Comparison of ENCODE assay signal across 8 cellular contexts in genomic region chr12:7638764-7639570, GRCh38. TPM values are rescaled to one million over a fixed set of nuclear protein-coding genes. Genes with fewer than 3 reads are reported as not detected.
DNase-seq lines count a peak whose midpoint lies in the region; ATAC-seq, FAIRE-seq and TF ChIP-seq lines count a peak whose summit lies in the region.

No MANE protein-coding gene starts in this region.

- H3K27me3 ChIP-seq in dorsolateral prefrontal cortex = peaks cover 0 to 9% (median 0%) of the 10 kb centered on the region in 45 donors

- no peak for TF ChIP-seq POLR2A in lower leg skin (IDR thresholded peaks at IDR 0.05)

- WGBS in lower leg skin, 2 donors = 31 to 36% methylated on average over 18 of the region's 18 CpGs

- peak; percentile 41 for DNase-seq in 8988T
- peak; percentile 40 for DNase-seq in GM18507 (ENCODE audit: extremely low spot score, insufficient read length, low read depth)
- peak; percentile 52 for DNase-seq in NCI-H524 treated with DMSO at 0.1 percent for 48 hours (lab: John Stamatoyannopoulos, UW)
- peak; percentile 70 for DNase-seq in activated CD4-positive, alpha-beta T cell treated with anti-CD3 and anti-CD28 coated beads, Interleukin-2, amount 50 U/mL, for 1 hour
- DNase-seq in dorsolateral prefrontal cortex = peak; percentile 36 to 83 (median 72)
- DNase-seq in lower leg skin (ENCODE audit: low spot score in 2 of 2) = peak; percentile 83 to 89
- peak; percentile 33 to 65 (median 59) for DNase-seq in stimulated activated CD4-positive, alpha-beta T cell treated with anti-CD3 and anti-CD28 coated beads, TNF-alpha, amount 100 ng/mL, for 1 hour (ENCODE audit: low read depth in 3 of 3, low spot score in 1 of 3)

- ATAC-seq in HG03432 (IDR thresholded peaks at IDR 0.05; ENCODE audit: unreplicated experiment) = peak; percentile 69

- intact Hi-C loops in dorsolateral prefrontal cortex (cut with DNase I) (loop anchor here (1.0 to 5.0 kb wide), 4 partner anchors 52 to 420 kb away; no protein-coding TSS in a partner anchor), lower leg skin (cut with DNase I; ENCODE audit: low total_unique reads) (no loop called here)

- peak; percentile 86 for FAIRE-seq in GM18507 (lab: Jason Lieb, UNC)

- H3K27ac ChIP-seq in dorsolateral prefrontal cortex = peak overlapping the region in 7 of 59 donors; percentile 1 to 67 (median 18)

- peak; percentile 89 to 99 (median 97) for TF ChIP-seq CTCF in dorsolateral prefrontal cortex (IDR thresholded peaks at IDR 0.05 in 54 of 56, conservative IDR thresholded peaks at IDR 0.05 in 2 of 56; ENCODE audit: low read depth in 1 of 56, partially characterized antibody in 56 of 56)
- peak in 1 of 3 donors; percentile 82 for TF ChIP-seq CTCF in lower leg skin (IDR thresholded peaks at IDR 0.05)

- peak overlapping the region in 48 of 59 donors; percentile 12 to 60 (median 39) for H3K4me3 ChIP-seq in dorsolateral prefrontal cortex
- H3K4me3 ChIP-seq in lower leg skin (ENCODE audit: low read depth, poor library complexity, severe bottlenecking) = no peak overlapping the region

RNA-seq across cellular contexts. Expression of gene APOBEC1, which starts 26.7 kb away (rescaled TPM):
- not detected for total RNA-seq in dorsolateral prefrontal cortex
- total RNA-seq in lower leg skin = not detected

RNA-seq across cellular contexts. Expression of gene GDF3, which starts 56.6 kb away (rescaled TPM):
- not detected for total RNA-seq in dorsolateral prefrontal cortex
- total RNA-seq in lower leg skin = not detected
